Comparison of ENCODE assay signal across 27 cellular contexts in genomic region chrX:122940199-122940598, GRCh38.
"Had no signal": no experiment of that assay in that cellular context is flagged by ENCODE, and none has a peak within 500 bp of the region (broad histone marks: within the 10 kb centered on the region; RNA-seq: fewer than 3 reads in every experiment).

No MANE protein-coding gene starts in this region.

- FAIRE-seq: endometrium, endothelial cell of umbilical vein, frontal cortex had no signal

- H3K27ac ChIP-seq: colonic mucosa, coronary artery, dorsolateral prefrontal cortex, epithelial cell of prostate, esophagus muscularis mucosa, esophagus squamous epithelium, foreskin keratinocyte, gastrocnemius medialis, gastroesophageal sphincter, heart left ventricle, heart right ventricle had no signal

- DNase-seq: colonic mucosa; cortex of kidney; dermis blood vessel endothelial cell; dorsolateral prefrontal cortex; effector CD4-positive, alpha-beta T cell; effector CD8-positive, alpha-beta T cell; effector memory CD4-positive, alpha-beta T cell; effector memory CD8-positive, alpha-beta T cell; endodermal cell; erythroblast; esophagus squamous epithelium; foreskin fibroblast; foreskin keratinocyte; foreskin melanocyte; gastrocnemius medialis; glutamatergic neuron; head of caudate nucleus; heart left ventricle; heart right ventricle had no signal

- H3K4me3 ChIP-seq: colonic mucosa, coronary artery, dorsolateral prefrontal cortex, esophagus muscularis mucosa, esophagus squamous epithelium, gastrocnemius medialis, gastroesophageal sphincter, heart left ventricle, heart right ventricle had no signal

- H3K27me3 ChIP-seq: colonic mucosa, esophagus muscularis mucosa, esophagus squamous epithelium, foreskin keratinocyte, gastrocnemius medialis, gastroesophageal sphincter, heart left ventricle, heart right ventricle had no signal

- H3K4me1 ChIP-seq: colonic mucosa, esophagus muscularis mucosa, esophagus squamous epithelium, foreskin keratinocyte, gastrocnemius medialis, gastroesophageal sphincter, heart left ventricle, heart right ventricle had no signal

- H3K9me3 ChIP-seq: colonic mucosa, esophagus muscularis mucosa, esophagus squamous epithelium, gastrocnemius medialis, gastroesophageal sphincter, heart left ventricle had no signal

- H3K36me3 ChIP-seq: colonic mucosa, esophagus muscularis mucosa, esophagus squamous epithelium, gastrocnemius medialis, gastroesophageal sphincter, heart left ventricle, heart right ventricle had no signal

- ATAC-seq: effector memory CD8-positive, alpha-beta T cell; esophagus mucosa; foreskin keratinocyte; gastrocnemius medialis; gastroesophageal sphincter; heart left ventricle; heart right ventricle had no signal
